9 cellular contexts compared by ENCODE assay signal in the genomic region with DNA sequence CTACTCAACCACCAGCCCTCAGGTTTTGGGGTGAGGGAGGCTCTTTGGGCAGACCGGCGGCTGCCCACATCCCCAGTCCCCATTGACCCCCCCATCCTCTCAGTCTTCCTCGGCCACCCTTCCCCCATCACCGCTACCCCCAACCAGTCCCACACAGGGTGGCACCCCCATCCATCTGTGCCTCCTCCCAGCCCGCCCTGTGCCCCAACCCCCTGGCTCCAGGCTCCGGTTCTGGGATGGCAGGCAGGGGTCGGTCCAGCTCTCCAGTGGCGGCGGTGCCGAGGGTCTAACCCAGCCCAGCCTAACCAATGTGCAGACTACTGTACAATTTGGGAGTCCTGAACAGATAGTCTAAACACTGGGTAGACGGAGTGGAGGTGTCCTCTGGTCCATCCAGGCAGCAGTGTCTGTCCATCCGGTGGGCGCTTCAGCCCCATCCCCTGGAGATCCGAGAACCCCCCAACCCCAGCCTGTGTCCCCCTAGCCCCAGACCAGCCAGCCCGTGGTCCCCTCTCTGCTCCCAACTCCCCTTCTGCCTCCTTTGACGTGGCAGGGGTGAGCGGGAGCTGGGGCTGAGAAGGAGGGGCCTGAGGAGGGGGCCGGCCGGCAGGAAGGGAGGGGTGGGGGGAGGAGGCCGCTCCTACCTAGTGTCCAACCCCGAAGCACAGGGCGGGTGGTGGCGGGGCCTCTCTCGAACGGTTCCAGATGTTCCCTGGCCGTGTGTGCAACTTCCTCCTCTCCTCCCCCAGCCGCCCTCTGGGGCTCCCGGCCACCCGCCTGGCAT. TPM values are rescaled to one million over a fixed set of nuclear protein-coding genes. Genes with fewer than 3 reads are reported as not detected.
A peak's percentile ranks its signal among the peaks of the same experiment; 100 is the strongest.
DNase-seq lines count a peak whose midpoint lies in the region; ATAC-seq and TF ChIP-seq lines count a peak whose summit lies in the region.
"Had no signal": no experiment of that assay in that cellular context is flagged by ENCODE, and none has a peak within 500 bp of the region (broad histone marks: within the 10 kb centered on the region; RNA-seq: fewer than 3 reads in every experiment).

No MANE protein-coding gene starts in this region.

- in situ Hi-C loops in SK-MEL-5 (cut with HindIII; ENCODE audit: low pct_unique_long_range_greater_than_20kb, low sequenced_read_pairs) = no loop called here

- TF ChIP-seq CTCF in prostate gland (IDR thresholded peaks at IDR 0.05) = no peak

- 34% methylated on average over 23 of the region's 29 CpGs for WGBS in prostate gland

- H3K27me3 ChIP-seq in prostate gland (replicated peaks; ENCODE audit: insufficient read depth) = no peaks in the 10 kb centered on the region

- H3K4me3 ChIP-seq in prostate gland = peak overlapping the region; percentile 13 to 16

- H3K4me1 ChIP-seq in prostate gland (replicated peaks) = no peaks in the 10 kb centered on the region

- H3K36me3 ChIP-seq in prostate gland = no peaks in the 10 kb centered on the region

- H3K27ac ChIP-seq in prostate gland = peak overlapping the region in 1 of 2 donors; percentile 38

- intact Hi-C loops in prostate gland (cut with DNase I) = no loop called here

- TF ChIP-seq POLR2A in prostate gland (IDR thresholded peaks at IDR 0.05) = no peak

- ATAC-seq in HG02981 (IDR thresholded peaks at IDR 0.05; ENCODE audit: unreplicated experiment) = no peak

- peak; percentile 86 for DNase-seq in EL
- DNase-seq in SK-MEL-5 (ENCODE audit: low read depth, low spot score) = peak; percentile 16
- DNase-seq in germinal center (ENCODE audit: low spot score) = peak; percentile 22
- DNase-seq in prostate gland (ENCODE audit: low spot score) = no peak
- DNase-seq in GM19238 (ENCODE audit: insufficient read length, low spot score) = no peak
- no peak for DNase-seq in T1000 (lab: John Stamatoyannopoulos, UW)
- no peak for DNase-seq in kidney glomerular epithelial cell (lab: John Stamatoyannopoulos, UW)
- DNase-seq: NCI-H345 had no signal

- no peaks in the 10 kb centered on the region for H3K9me3 ChIP-seq in prostate gland

RNA-seq across cellular contexts. Expression of gene GOLGA2, which starts 31.2 kb away (rescaled TPM):
- total RNA-seq in SK-MEL-5 (2014; rRNA removed; shearing (Covaris generic)) = 73.6 and 75.3 TPM in 2 replicates
- 133 and 157 TPM in 2 replicates for polyA plus RNA-seq in SK-MEL-5 (2015; cell fraction: cytosol; rRNA removed)
- 86.7 and 113 TPM in 2 replicates for polyA plus RNA-seq in SK-MEL-5 (2015; cell fraction: nucleus; rRNA removed)
- total RNA-seq in prostate gland = 100 to 1,000 TPM in 1 of 2 donors, 10 to 100 TPM in 1; 92.1 to 147 TPM

RNA-seq across cellular contexts. Expression of gene SWI5, which starts 31.4 kb away (rescaled TPM):
- total RNA-seq in SK-MEL-5 (2014; rRNA removed; shearing (Covaris generic)) = 39.2 and 42.2 TPM in 2 replicates
- polyA plus RNA-seq in SK-MEL-5 (2015; cell fraction: cytosol; rRNA removed) = 44.3 and 51.4 TPM in 2 replicates
- polyA plus RNA-seq in SK-MEL-5 (2015; cell fraction: nucleus; rRNA removed) = 4.1 and 14.3 TPM in 2 replicates
- total RNA-seq in prostate gland = 10 to 100 TPM; 34.8 to 38.5 TPM

RNA-seq across cellular contexts. Expression of gene DNM1, which starts 41.5 kb away (rescaled TPM):
- total RNA-seq in SK-MEL-5 (2014; rRNA removed; shearing (Covaris generic)) = 0.48 and 0.61 TPM in 2 replicates
- polyA plus RNA-seq in SK-MEL-5 (2015; cell fraction: cytosol; rRNA removed) = 0.85 and 0.98 TPM in 2 replicates
- 5.4 and 6.4 TPM in 2 replicates for polyA plus RNA-seq in SK-MEL-5 (2015; cell fraction: nucleus; rRNA removed)
- 1 to 10 TPM; 2.0 to 7.7 TPM for total RNA-seq in prostate gland

RNA-seq across cellular contexts. Expression of gene CIZ1, which starts 53.3 kb away (rescaled TPM):
- 19.8 and 24.9 TPM in 2 replicates for total RNA-seq in SK-MEL-5 (2014; rRNA removed; shearing (Covaris generic))
- 90.0 and 122 TPM in 2 replicates for polyA plus RNA-seq in SK-MEL-5 (2015; cell fraction: cytosol; rRNA removed)
- polyA plus RNA-seq in SK-MEL-5 (2015; cell fraction: nucleus; rRNA removed) = 143 and 175 TPM in 2 replicates
- total RNA-seq in prostate gland = 10 to 100 TPM; 55.2 to 94.0 TPM

Comparison
In these comparisons a context has a peak if more than half of its experiments do, and no peak if none do; other contexts are left out.
1. DNase-seq: peak in EL (single experiment), SK-MEL-5 (single experiment) and germinal center (single experiment); none in prostate gland (single experiment), GM19238 (single experiment), T1000 (single experiment) and kidney glomerular epithelial cell (single experiment).